ENCODE assay signal across 10 cellular contexts in genomic region chr9:129990269-129991005, GRCh38. TPM values are rescaled to one million over a fixed set of nuclear protein-coding genes. Genes with fewer than 3 reads are reported as not detected.
A peak's percentile ranks its signal among the peaks of the same experiment; 100 is the strongest.
DNase-seq lines count a peak whose midpoint lies in the region; ATAC-seq and TF ChIP-seq lines count a peak whose summit lies in the region.
"Had no signal": no experiment of that assay in that cellular context is flagged by ENCODE, and none has a peak within 500 bp of the region (broad histone marks: within the 10 kb centered on the region; RNA-seq: fewer than 3 reads in every experiment).

No MANE protein-coding gene starts in this region.

- H3K36me3 ChIP-seq in gastroesophageal sphincter = peaks cover 0 to 13% of the 10 kb centered on the region in 2 donors
- H3K36me3 ChIP-seq in vagina = no peaks in the 10 kb centered on the region
- H3K36me3 ChIP-seq: brain microvascular endothelial cell had no signal

- ATAC-seq in gastroesophageal sphincter = no peak
- ATAC-seq in GM18520 (IDR thresholded peaks at IDR 0.05; ENCODE audit: unreplicated experiment) = no peak
- ATAC-seq in GM21447 (IDR thresholded peaks at IDR 0.05; ENCODE audit: unreplicated experiment) = no peak
- ATAC-seq: Panc1 had no signal

- H3K4me3 ChIP-seq in gastroesophageal sphincter (no peak overlapping the region), vagina (no peak overlapping the region)

- TF ChIP-seq POLR2A in gastroesophageal sphincter (IDR thresholded peaks at IDR 0.05) (no peak), vagina (IDR thresholded peaks at IDR 0.05) (no peak)

- H3K4me1 ChIP-seq in gastroesophageal sphincter = peaks cover 6 to 81% (median 14%) of the 10 kb centered on the region in 3 donors
- peaks cover 28% of the 10 kb centered on the region for H3K4me1 ChIP-seq in vagina

- peak overlapping the region; percentile 85 for H3K4me3 Mint-ChIP-seq in activated naive CD4-positive, alpha-beta T cell treated with anti-CD3 and anti-CD28 coated beads, Interleukin-2, amount 50 U/mL, for 24 hours

- no peaks in the 10 kb centered on the region for H3K27me3 Mint-ChIP-seq in activated naive CD4-positive, alpha-beta T cell treated with anti-CD3 and anti-CD28 coated beads, Interleukin-2, amount 50 U/mL, for 24 hours

- TF ChIP-seq CTCF in gastroesophageal sphincter (IDR thresholded peaks at IDR 0.05) (no peak), vagina (IDR thresholded peaks at IDR 0.05) (no peak)

- H3K9me3 Mint-ChIP-seq in activated naive CD4-positive, alpha-beta T cell treated with anti-CD3 and anti-CD28 coated beads, Interleukin-2, amount 50 U/mL, for 24 hours = no peaks in the 10 kb centered on the region

- TF ChIP-seq EP300 in gastroesophageal sphincter (IDR thresholded peaks at IDR 0.05) = no peak

- WGBS in gastroesophageal sphincter (ENCODE audit: low coverage in 1 of 2), 2 donors = 54 to 58% methylated on average over 6 of the region's 6 CpGs

- H3K9me3 ChIP-seq in gastroesophageal sphincter (no peaks in the 10 kb centered on the region), vagina (no peaks in the 10 kb centered on the region)

- intact Hi-C loops in vagina (cut with DNase I) = no loop called here

- H3K27ac ChIP-seq in gastroesophageal sphincter = peak overlapping the region in 3 of 4 donors; percentile 57 to 83 (median 76)
- H3K27ac ChIP-seq in vagina = peak overlapping the region; percentile 2
- H3K27ac ChIP-seq: brain microvascular endothelial cell had no signal

- no peak for DNase-seq in activated naive CD4-positive, alpha-beta T cell treated with Interleukin-2 at 50 U/mL for 16 hours
- peak; percentile 45 for DNase-seq in T-helper 22 cell (ENCODE audit: low read depth)
- no peak for DNase-seq in vagina (ENCODE audit: extremely low spot score in 2 of 2)
- no peak for DNase-seq in cortex of kidney (lab: John Stamatoyannopoulos, UW)

- peaks cover 71% of the 10 kb centered on the region for H3K4me1 Mint-ChIP-seq in activated naive CD4-positive, alpha-beta T cell treated with anti-CD3 and anti-CD28 coated beads, Interleukin-2, amount 50 U/mL, for 24 hours

- H3K27me3 ChIP-seq in gastroesophageal sphincter (no peaks in the 10 kb centered on the region), vagina (no peaks in the 10 kb centered on the region)
- H3K27me3 ChIP-seq: brain microvascular endothelial cell had no signal

- H3K27ac Mint-ChIP-seq in activated naive CD4-positive, alpha-beta T cell treated with anti-CD3 and anti-CD28 coated beads, Interleukin-2, amount 50 U/mL, for 24 hours = peak overlapping the region; percentile 99

- peaks cover 27% of the 10 kb centered on the region for H3K36me3 Mint-ChIP-seq in activated naive CD4-positive, alpha-beta T cell treated with anti-CD3 and anti-CD28 coated beads, Interleukin-2, amount 50 U/mL, for 24 hours

RNA-seq across cellular contexts. Expression of gene FNBP1, which starts 52.6 kb away (rescaled TPM):
- 100 to 1,000 TPM; 119 to 343 (median 188) TPM for total RNA-seq in gastroesophageal sphincter
- 47.1 TPM for total RNA-seq in vagina
